ENCODE assay signal across 1 cellular context in the genomic region with DNA sequence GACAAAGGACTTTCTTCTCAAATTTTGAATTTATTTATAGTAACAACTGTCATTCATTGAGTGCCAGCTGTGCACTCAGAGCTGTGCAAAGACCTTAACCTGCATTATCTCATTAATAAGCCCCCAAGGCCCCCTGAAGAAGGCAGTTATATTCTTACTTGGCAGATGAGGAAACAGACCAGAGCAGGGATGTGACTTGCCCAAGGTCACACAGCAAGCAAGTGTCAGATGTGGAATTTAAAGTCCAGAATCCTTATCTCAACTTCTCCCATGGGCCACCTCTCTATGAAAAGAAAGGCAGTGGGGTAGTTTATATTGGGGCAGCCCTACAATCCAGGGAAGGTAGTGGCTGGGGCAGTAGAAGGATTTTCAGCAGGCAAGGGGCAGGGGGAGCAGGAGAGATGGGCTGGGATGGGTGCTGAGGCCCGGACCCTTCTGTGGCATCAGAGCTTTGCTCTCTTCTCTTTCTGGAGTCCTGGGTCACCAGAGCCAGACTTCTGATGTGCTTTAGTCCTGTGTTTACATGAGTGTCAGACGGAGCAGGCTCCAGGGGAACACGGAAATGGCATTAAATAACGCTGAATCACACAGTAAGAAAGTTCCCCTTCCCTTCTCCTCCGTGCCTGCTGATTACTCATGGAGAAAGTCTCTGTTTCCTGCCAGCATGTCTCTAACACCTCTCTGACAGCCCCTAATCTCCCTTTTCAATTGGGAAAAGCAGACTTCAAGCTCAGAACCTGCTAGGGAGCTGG.
TF ChIP-seq lines count a peak whose summit lies in the region.

No MANE protein-coding gene starts in this region.

TF ChIP-seq in A549, 52 proteins besides CTCF, POLR2A, EP300 and RAD21 (continued from another document):
- TF ChIP-seq, protein P1, sequence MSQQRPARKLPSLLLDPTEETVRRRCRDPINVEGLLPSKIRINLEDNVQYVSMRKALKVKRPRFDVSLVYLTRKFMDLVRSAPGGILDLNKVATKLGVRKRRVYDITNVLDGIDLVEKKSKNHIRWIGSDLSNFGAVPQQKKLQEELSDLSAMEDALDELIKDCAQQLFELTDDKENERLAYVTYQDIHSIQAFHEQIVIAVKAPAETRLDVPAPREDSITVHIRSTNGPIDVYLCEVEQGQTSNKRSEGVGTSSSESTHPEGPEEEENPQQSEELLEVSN (IDR thresholded peaks at IDR 0.05; ENCODE audit: borderline replicate concordance, low read depth) = no peak
- TF ChIP-seq HEYL (CRISPR knock-in tag; IDR thresholded peaks at IDR 0.05) (no peak), CHD2 (IDR thresholded peaks at IDR 0.05; ENCODE audit: low read length, partially characterized antibody) (no peak), HOXB5 (CRISPR knock-in tag; IDR thresholded peaks at IDR 0.05) (no peak), RARB (CRISPR knock-in tag; IDR thresholded peaks at IDR 0.05) (no peak), BHLHE40 (IDR thresholded peaks at IDR 0.05; ENCODE audit: low read depth, low read length) (no peak), MAZ (IDR thresholded peaks at IDR 0.05; ENCODE audit: borderline replicate concordance, low read depth, low read length) (no peak), FOSL2 (IDR thresholded peaks at IDR 0.05) (peak; percentile 59), FOSL2 (CRISPR knock-in tag; IDR thresholded peaks at IDR 0.05) (peak; percentile 85), JUN (IDR thresholded peaks at IDR 0.05) (peak in 1 of 2 experiments; percentile 45; a peak in 2 of 5 replicates), SMC3 (IDR thresholded peaks at IDR 0.05) (no peak), NFE2L2 (conservative IDR thresholded peaks at IDR 0.05; ENCODE audit: low read length) (peak; percentile 69), RFX5 (IDR thresholded peaks at IDR 0.05) (no peak), RCOR1 (IDR thresholded peaks at IDR 0.05; ENCODE audit: low read depth, low read length) (no peak), CEBPB (IDR thresholded peaks at IDR 0.05) (no peak), ZNF302 (CRISPR knock-in tag; IDR thresholded peaks at IDR 0.05) (no peak), TP53 (CRISPR knock-in tag; IDR thresholded peaks at IDR 0.05) (no peak), ESRRA (IDR thresholded peaks at IDR 0.05; ENCODE audit: borderline replicate concordance, low read length) (no peak), HOXB13 (CRISPR knock-in tag; IDR thresholded peaks at IDR 0.05; ENCODE audit: low read depth) (no peak), FOSB (CRISPR knock-in tag; IDR thresholded peaks at IDR 0.05) (no peak), ZSCAN20 (CRISPR knock-in tag; IDR thresholded peaks at IDR 0.05) (no peak), KDM5A (IDR thresholded peaks at IDR 0.05) (no peak), HOXA7 (CRISPR knock-in tag; IDR thresholded peaks at IDR 0.05) (no peak), GATA3 (IDR thresholded peaks at IDR 0.05; ENCODE audit: borderline replicate concordance) (peak; percentile 65; the same call in 1 of the 2 replicates), NPAS2 (CRISPR knock-in tag; IDR thresholded peaks at IDR 0.05; ENCODE audit: borderline replicate concordance) (no peak), CHD4 (IDR thresholded peaks at IDR 0.05; ENCODE audit: borderline replicate concordance) (no peak), NR3C1 (IDR thresholded peaks at IDR 0.05) (no peak)
- TF ChIP-seq, protein P2, sequence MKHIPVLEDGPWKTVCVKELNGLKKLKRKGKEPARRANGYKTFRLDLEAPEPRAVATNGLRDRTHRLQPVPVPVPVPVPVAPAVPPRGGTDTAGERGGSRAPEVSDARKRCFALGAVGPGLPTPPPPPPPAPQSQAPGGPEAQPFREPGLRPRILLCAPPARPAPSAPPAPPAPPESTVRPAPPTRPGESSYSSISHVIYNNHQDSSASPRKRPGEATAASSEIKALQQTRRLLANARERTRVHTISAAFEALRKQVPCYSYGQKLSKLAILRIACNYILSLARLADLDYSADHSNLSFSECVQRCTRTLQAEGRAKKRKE (CRISPR knock-in tag; IDR thresholded peaks at IDR 0.05; ENCODE audit: low read depth) = no peak
- TF ChIP-seq, protein P3, sequence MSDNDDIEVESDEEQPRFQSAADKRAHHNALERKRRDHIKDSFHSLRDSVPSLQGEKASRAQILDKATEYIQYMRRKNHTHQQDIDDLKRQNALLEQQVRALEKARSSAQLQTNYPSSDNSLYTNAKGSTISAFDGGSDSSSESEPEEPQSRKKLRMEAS (IDR thresholded peaks at IDR 0.05) = peak; percentile 42; the same call in 1 of the 2 replicates
- TF ChIP-seq, protein P4, sequence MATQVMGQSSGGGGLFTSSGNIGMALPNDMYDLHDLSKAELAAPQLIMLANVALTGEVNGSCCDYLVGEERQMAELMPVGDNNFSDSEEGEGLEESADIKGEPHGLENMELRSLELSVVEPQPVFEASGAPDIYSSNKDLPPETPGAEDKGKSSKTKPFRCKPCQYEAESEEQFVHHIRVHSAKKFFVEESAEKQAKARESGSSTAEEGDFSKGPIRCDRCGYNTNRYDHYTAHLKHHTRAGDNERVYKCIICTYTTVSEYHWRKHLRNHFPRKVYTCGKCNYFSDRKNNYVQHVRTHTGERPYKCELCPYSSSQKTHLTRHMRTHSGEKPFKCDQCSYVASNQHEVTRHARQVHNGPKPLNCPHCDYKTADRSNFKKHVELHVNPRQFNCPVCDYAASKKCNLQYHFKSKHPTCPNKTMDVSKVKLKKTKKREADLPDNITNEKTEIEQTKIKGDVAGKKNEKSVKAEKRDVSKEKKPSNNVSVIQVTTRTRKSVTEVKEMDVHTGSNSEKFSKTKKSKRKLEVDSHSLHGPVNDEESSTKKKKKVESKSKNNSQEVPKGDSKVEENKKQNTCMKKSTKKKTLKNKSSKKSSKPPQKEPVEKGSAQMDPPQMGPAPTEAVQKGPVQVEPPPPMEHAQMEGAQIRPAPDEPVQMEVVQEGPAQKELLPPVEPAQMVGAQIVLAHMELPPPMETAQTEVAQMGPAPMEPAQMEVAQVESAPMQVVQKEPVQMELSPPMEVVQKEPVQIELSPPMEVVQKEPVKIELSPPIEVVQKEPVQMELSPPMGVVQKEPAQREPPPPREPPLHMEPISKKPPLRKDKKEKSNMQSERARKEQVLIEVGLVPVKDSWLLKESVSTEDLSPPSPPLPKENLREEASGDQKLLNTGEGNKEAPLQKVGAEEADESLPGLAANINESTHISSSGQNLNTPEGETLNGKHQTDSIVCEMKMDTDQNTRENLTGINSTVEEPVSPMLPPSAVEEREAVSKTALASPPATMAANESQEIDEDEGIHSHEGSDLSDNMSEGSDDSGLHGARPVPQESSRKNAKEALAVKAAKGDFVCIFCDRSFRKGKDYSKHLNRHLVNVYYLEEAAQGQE (IDR thresholded peaks at IDR 0.05) = peak; percentile 27; the same call in 1 of the 2 replicates
- TF ChIP-seq, protein P5, sequence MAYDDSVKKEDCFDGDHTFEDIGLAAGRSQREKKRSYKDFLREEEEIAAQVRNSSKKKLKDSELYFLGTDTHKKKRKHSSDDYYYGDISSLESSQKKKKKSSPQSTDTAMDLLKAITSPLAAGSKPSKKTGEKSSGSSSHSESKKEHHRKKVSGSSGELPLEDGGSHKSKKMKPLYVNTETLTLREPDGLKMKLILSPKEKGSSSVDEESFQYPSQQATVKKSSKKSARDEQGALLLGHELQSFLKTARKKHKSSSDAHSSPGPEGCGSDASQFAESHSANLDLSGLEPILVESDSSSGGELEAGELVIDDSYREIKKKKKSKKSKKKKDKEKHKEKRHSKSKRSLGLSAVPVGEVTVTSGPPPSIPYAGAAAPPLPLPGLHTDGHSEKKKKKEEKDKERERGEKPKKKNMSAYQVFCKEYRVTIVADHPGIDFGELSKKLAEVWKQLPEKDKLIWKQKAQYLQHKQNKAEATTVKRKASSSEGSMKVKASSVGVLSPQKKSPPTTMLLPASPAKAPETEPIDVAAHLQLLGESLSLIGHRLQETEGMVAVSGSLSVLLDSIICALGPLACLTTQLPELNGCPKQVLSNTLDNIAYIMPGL (CRISPR knock-in tag; IDR thresholded peaks at IDR 0.05; ENCODE audit: borderline replicate concordance) = no peak
TF ChIP-seq in A549: peak in this region for 12.
